In the genomic region with DNA sequence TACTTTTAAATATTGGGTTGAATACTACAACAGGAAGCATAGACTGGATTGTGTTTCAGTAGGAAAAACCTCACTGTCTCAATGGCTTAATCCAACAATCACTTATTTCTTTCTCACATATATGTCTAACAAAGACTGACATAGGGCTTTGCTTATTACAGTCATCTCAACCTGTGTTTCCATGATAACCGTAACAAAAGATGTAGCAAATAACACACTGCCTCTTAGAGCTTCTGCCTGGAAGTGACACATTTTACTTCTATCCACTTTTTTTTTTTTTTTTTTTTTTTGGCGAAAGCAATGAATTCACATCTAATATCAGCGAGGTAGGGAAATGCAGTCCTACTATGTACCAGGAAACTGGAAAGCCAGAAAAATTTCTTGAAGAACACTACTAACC, we compare ENCODE assay signal across 1 cellular context.
TF ChIP-seq lines count a peak whose summit lies in the region.

No MANE protein-coding gene starts in this region.

TF ChIP-seq in A549, 52 proteins besides CTCF, POLR2A, EP300 and RAD21 (continued from another document):
- TF ChIP-seq, protein P1, sequence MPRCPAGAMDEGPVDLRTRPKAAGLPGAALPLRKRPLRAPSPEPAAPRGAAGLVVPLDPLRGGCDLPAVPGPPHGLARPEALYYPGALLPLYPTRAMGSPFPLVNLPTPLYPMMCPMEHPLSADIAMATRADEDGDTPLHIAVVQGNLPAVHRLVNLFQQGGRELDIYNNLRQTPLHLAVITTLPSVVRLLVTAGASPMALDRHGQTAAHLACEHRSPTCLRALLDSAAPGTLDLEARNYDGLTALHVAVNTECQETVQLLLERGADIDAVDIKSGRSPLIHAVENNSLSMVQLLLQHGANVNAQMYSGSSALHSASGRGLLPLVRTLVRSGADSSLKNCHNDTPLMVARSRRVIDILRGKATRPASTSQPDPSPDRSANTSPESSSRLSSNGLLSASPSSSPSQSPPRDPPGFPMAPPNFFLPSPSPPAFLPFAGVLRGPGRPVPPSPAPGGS (IDR thresholded peaks at IDR 0.05), result no peak
- no peak for TF ChIP-seq RFX5 (IDR thresholded peaks at IDR 0.05)
- TF ChIP-seq PHF8 (IDR thresholded peaks at IDR 0.05; ENCODE audit: borderline replicate concordance, low read depth), result no peak
TF ChIP-seq in A549: peak in this region for 0.
